ENCODE assay signal across 3 cellular contexts in genomic region chr15:66672867-66673266, GRCh38.
TF ChIP-seq lines count a peak whose summit lies in the region.

No MANE protein-coding gene starts in this region.

TF ChIP-seq in A549, 52 proteins besides CTCF, POLR2A, EP300 and RAD21:
- TF ChIP-seq FOSL2 (IDR thresholded peaks at IDR 0.05) (no peak), FOSL2 (CRISPR knock-in tag; IDR thresholded peaks at IDR 0.05) (no peak), HOXB5 (CRISPR knock-in tag; IDR thresholded peaks at IDR 0.05) (no peak), ZC3H11A (IDR thresholded peaks at IDR 0.05) (no peak), ZFP36 (IDR thresholded peaks at IDR 0.05; ENCODE audit: borderline replicate concordance, partially characterized antibody) (peak; percentile 33), MAFK (IDR thresholded peaks at IDR 0.05; ENCODE audit: partially characterized antibody) (no peak)

TF ChIP-seq in HCT116, 20 proteins besides CTCF, POLR2A, EP300 and RAD21:
- TF ChIP-seq MAX (IDR thresholded peaks at IDR 0.05) (no peak), SRF (IDR thresholded peaks at IDR 0.05; ENCODE audit: low read depth) (no peak), JUND (IDR thresholded peaks at IDR 0.05) (no peak), CEBPB (IDR thresholded peaks at IDR 0.05; ENCODE audit: low read depth) (no peak), YY1 (IDR thresholded peaks at IDR 0.05; ENCODE audit: extremely low read depth, insufficient replicate concordance, low read depth, low read length) (no peak), REST (IDR thresholded peaks at IDR 0.05; ENCODE audit: low read depth) (no peak), ZFX (IDR thresholded peaks at IDR 0.05) (no peak), CBX3 (IDR thresholded peaks at IDR 0.05; ENCODE audit: low read depth) (no peak), ELF1 (IDR thresholded peaks at IDR 0.05; ENCODE audit: borderline replicate concordance, low read depth) (no peak), EZH2phosphoT487 (IDR thresholded peaks at IDR 0.05; ENCODE audit: borderline replicate concordance) (no peak), SIN3A (IDR thresholded peaks at IDR 0.05; ENCODE audit: low read depth) (no peak), ATF3 (IDR thresholded peaks at IDR 0.05) (no peak), SP1 (IDR thresholded peaks at IDR 0.05; ENCODE audit: low read depth) (no peak), EZH2 (IDR thresholded peaks at IDR 0.05) (no peak)

TF ChIP-seq in K562, 482 proteins besides CTCF, POLR2A, EP300 and RAD21:
- peak; percentile 38 for TF ChIP-seq ZFP36 (IDR thresholded peaks at IDR 0.05; ENCODE audit: low read depth, low read length, partially characterized antibody)
- TF ChIP-seq BCOR (IDR thresholded peaks at IDR 0.05), result peak; percentile 51; the same call in 1 of the 2 replicates
- peak; percentile 76 for TF ChIP-seq RBM25 (IDR thresholded peaks at IDR 0.05; ENCODE audit: low read depth, low read length, severe bottlenecking)
- TF ChIP-seq ZNF175 (CRISPR knock-in tag; IDR thresholded peaks at IDR 0.05; ENCODE audit: low read depth), result no peak
